18 cellular contexts compared by ENCODE assay signal in the genomic region with DNA sequence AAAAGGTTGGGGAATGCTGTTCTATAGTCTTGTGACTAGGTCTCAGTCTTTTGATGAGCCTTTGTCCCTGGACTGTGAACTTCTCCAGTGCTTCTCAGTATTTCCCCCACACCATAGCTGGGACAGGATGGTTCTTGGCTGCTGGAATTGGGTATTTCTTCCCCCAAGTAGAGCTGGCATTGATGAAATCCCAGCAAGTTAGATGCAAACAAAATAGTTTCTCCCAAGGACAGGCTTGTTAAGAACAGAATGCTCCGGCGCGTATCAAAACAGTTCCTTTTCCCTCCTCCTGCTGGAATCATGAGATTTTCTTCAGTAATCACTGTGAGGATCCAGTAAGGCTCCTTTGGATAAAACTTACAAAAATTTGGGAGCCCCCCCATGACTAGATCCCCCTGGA.
DNase-seq lines count a peak whose midpoint lies in the region; ATAC-seq and TF ChIP-seq lines count a peak whose summit lies in the region.
"Had no signal": no experiment of that assay in that cellular context is flagged by ENCODE, and none has a peak within 500 bp of the region (broad histone marks: within the 10 kb centered on the region; RNA-seq: fewer than 3 reads in every experiment).

No MANE protein-coding gene starts in this region.

- 80% methylated on average over 3 of the region's 3 CpGs for WGBS in prostate gland
- 19 to 57% methylated on average over 3 of the region's 3 CpGs for WGBS in testis, 2 donors

- H3K4me3 ChIP-seq in prostate gland (no peak overlapping the region), testis (no peak overlapping the region)
- H3K4me3 ChIP-seq: A549, BLaER1 had no signal

- H3K9me3 ChIP-seq in prostate gland (no peaks in the 10 kb centered on the region), testis (no peaks in the 10 kb centered on the region)
- H3K9me3 ChIP-seq: A549 had no signal

- H3K4me1 ChIP-seq in prostate gland (replicated peaks), result peaks cover 3% of the 10 kb centered on the region
- peaks cover 16% of the 10 kb centered on the region for H3K4me1 ChIP-seq in testis
- H3K4me1 ChIP-seq: BLaER1 had no signal

- intact Hi-C loops in prostate gland (cut with DNase I) (loop anchor here (10.0 kb wide), 1 partner anchor 165 kb away; a partner anchor contains a TSS), testis (cut with DNase I; ENCODE audit: low total_unique reads) (no loop called here), head of caudate nucleus (cut with DNase I) (no loop called here)

- TF ChIP-seq POLR2A in prostate gland (IDR thresholded peaks at IDR 0.05) (no peak), testis (IDR thresholded peaks at IDR 0.05) (no peak)

- POLR2A ChIA-PET in RWPE1 (lab: Yijun Ruan, JAX; ENCODE audit: low non-redundant PET), result no interaction called here

- ATAC-seq in GM18520 (IDR thresholded peaks at IDR 0.05; ENCODE audit: unreplicated experiment), result no peak
- ATAC-seq: A549 had no signal

- H3K36me3 ChIP-seq in prostate gland (no peaks in the 10 kb centered on the region), testis (ENCODE audit: low read depth, missing control alignments) (no peaks in the 10 kb centered on the region)

- no peak for TF ChIP-seq CTCF in VCaP (conservative IDR thresholded peaks at IDR 0.05)
- TF ChIP-seq CTCF in prostate gland (IDR thresholded peaks at IDR 0.05), result no peak
- TF ChIP-seq CTCF in testis (IDR thresholded peaks at IDR 0.05), result no peak
- no peak for TF ChIP-seq CTCF in RWPE1 (conservative IDR thresholded peaks at IDR 0.05; ENCODE audit: low read depth)

- H3K27ac ChIP-seq in VCaP (peak overlapping the region; percentile 42; the same call in 1 of the 2 replicates), prostate gland (peak overlapping the region; percentile 59 to 69), testis (peak overlapping the region; percentile 53 to 89), RWPE1 (no peak overlapping the region)
- H3K27ac ChIP-seq: A549, BLaER1 had no signal

- DNase-seq in foreskin melanocyte, result peak; percentile 23
- no peak for DNase-seq in prostate gland (ENCODE audit: low spot score)
- DNase-seq in testis, result peak; percentile 44
- no peak for DNase-seq in ecto neural progenitor cell (ENCODE audit: low spot score)
- DNase-seq in head of caudate nucleus, result no peak
- no peak for DNase-seq in RWPE1 (ENCODE audit: low spot score)
- DNase-seq: CD4-positive, alpha-beta memory T cell; DMS153; GDM1; GOT3; MM.1S; NCI-H1092; NCI-H2081 treated with DMSO at 0.1 percent for 48 hours; Right ventricle myocardium superior had no signal

- H3K27me3 ChIP-seq in prostate gland (replicated peaks; ENCODE audit: insufficient read depth) (no peaks in the 10 kb centered on the region), testis (no peaks in the 10 kb centered on the region)
- H3K27me3 ChIP-seq: BLaER1 had no signal

- CTCF ChIA-PET in RWPE1 (lab: Yijun Ruan, JAX), result no interaction called here

Comparison
In these comparisons a context has a peak if more than half of its experiments do, and no peak if none do; other contexts are left out.
1. DNase-seq: peak in foreskin melanocyte (single experiment) and testis (single experiment); none in prostate gland (single experiment), ecto neural progenitor cell (single experiment), head of caudate nucleus (0 of 42) and RWPE1 (single experiment).